In the genomic region with DNA sequence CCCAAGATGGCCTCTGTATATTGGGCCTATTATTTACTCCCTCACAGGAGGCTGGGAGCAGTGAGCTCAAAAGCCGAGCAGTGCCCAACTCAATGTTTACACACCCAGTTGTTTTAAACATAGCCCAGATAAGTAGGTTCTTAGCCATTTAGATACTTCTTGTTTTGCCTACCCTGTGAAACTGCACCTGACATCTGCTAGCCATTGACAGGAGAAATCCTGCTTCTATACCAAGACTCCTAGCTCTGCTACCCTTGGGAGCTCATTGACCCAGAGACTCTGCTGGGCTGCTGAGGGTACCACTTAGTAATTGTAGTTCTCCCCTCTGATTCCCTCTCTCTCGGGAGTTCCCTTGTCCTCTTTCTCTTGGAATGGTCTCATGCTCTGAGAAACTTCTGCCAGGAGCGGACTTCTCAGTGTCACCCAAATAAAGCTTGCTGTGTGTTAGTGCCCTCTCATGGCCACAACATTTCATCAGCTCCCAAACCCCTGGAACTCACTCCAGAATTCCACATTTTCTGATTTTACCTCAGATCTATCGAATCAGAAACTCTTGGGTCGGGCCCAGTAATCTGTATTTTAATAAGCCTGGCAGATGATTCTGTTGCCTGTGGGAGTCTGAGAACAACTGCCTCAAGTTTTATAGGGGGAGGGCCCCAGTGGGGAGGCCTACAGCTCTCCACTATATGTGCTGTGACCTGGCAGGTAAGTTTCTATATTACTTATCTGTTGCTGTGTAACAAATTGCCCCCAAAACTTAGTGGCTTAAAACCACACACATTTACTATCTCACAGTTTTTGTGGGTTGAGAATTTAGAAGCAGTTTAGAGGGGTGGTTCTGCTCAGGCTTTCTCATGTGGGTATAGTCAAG, we compare ENCODE assay signal across 9 cellular contexts.
DNase-seq lines count a peak whose midpoint lies in the region; ATAC-seq, FAIRE-seq and TF ChIP-seq lines count a peak whose summit lies in the region.
"Had no signal": no experiment of that assay in that cellular context is flagged by ENCODE, and none has a peak within 500 bp of the region (broad histone marks: within the 10 kb centered on the region; RNA-seq: fewer than 3 reads in every experiment).

No MANE protein-coding gene starts in this region.

- no peaks in the 10 kb centered on the region for H3K36me3 Mint-ChIP-seq in brain
- H3K36me3 Mint-ChIP-seq in activated CD4-positive, alpha-beta memory T cell treated with anti-CD3 and anti-CD28 coated beads, Interleukin-2, amount 10 ng/mL, durations not matched to agents 7 days and 5 days (ENCODE audit: low read depth), result no peaks in the 10 kb centered on the region
- H3K36me3 Mint-ChIP-seq: activated naive CD8-positive, alpha-beta T cell treated with anti-CD3 and anti-CD28 coated beads, Interleukin-2, amount 10 ng/mL, durations not matched to agents 7 days and 5 days had no signal

- H3K4me1 Mint-ChIP-seq in brain, result peaks cover 4% of the 10 kb centered on the region
- no peaks in the 10 kb centered on the region for H3K4me1 Mint-ChIP-seq in activated CD4-positive, alpha-beta memory T cell treated with anti-CD3 and anti-CD28 coated beads, Interleukin-2, amount 10 ng/mL, durations not matched to agents 7 days and 5 days
- H3K4me1 Mint-ChIP-seq: activated naive CD8-positive, alpha-beta T cell treated with anti-CD3 and anti-CD28 coated beads, Interleukin-2, amount 10 ng/mL, durations not matched to agents 7 days and 5 days had no signal

- WGBS in HepG2 (ENCODE audit: low lambda C conversion rate), result 4% methylated on average over 5 of the region's 5 CpGs

- in situ Hi-C loops in HepG2 (cut with HindIII; ENCODE audit: extremely low pct_ligation_motif_present, low pct_unique_long_range_greater_than_20kb), result loop anchor here (5.0 kb wide), 1 partner anchor 146 kb away; no protein-coding TSS in a partner anchor

- H3K79me2 ChIP-seq in HepG2 (ENCODE audit: insufficient read depth, low read length), result no peaks in the 10 kb centered on the region

- TF ChIP-seq EP300 in HepG2 (IDR thresholded peaks at IDR 0.05; ENCODE audit: low read depth in 2 of 2, low read length in 2 of 2) (no peak), HepG2 (CRISPR knock-in tag; IDR thresholded peaks at IDR 0.05; ENCODE audit: borderline replicate concordance) (no peak)

- H2AFZ ChIP-seq in HepG2 (ENCODE audit: low read length), result no peak overlapping the region

- FAIRE-seq in HepG2 (lab: Jason Lieb, UNC), result peak; percentile 68

- peak; percentile 98 for ATAC-seq in HepG2
- no peak for ATAC-seq in HG03342 (IDR thresholded peaks at IDR 0.05; ENCODE audit: unreplicated experiment)

- peak overlapping the region in 1 of 5 experiments; percentile 51 for H3K27ac Mint-ChIP-seq in brain
- H3K27ac Mint-ChIP-seq in activated CD4-positive, alpha-beta memory T cell treated with anti-CD3 and anti-CD28 coated beads, Interleukin-2, amount 10 ng/mL, durations not matched to agents 7 days and 5 days, result no peak overlapping the region
- H3K27ac Mint-ChIP-seq: activated naive CD8-positive, alpha-beta T cell treated with anti-CD3 and anti-CD28 coated beads, Interleukin-2, amount 10 ng/mL, durations not matched to agents 7 days and 5 days had no signal

- BruUV-seq in HepG2 (replicated peaks; lab: Mats Ljungman, UMichigan), result no TSS peak

- H4K20me1 ChIP-seq in HepG2 (ENCODE audit: insufficient read depth, low read length), result no peaks in the 10 kb centered on the region

- peak; percentile 80 for TF ChIP-seq CTCF in AG10803 (conservative IDR thresholded peaks at IDR 0.05; ENCODE audit: low read length)
- peak; percentile 30 to 41 for TF ChIP-seq CTCF in brain (conservative IDR thresholded peaks at IDR 0.05)
- TF ChIP-seq CTCF in HepG2 (CRISPR knock-in tag; IDR thresholded peaks at IDR 0.05), result peak; percentile 74

- no peaks in the 10 kb centered on the region for H3K36me3 ChIP-seq in HepG2 (replicated peaks in 1 of 2; ENCODE audit: control insufficient read depth in 1 of 2, insufficient read depth in 2 of 2, low read length in 2 of 2)

- peak; percentile 39; the same call in 1 of the 2 replicates for TF ChIP-seq RAD21 in HepG2 (CRISPR knock-in tag; IDR thresholded peaks at IDR 0.05)

- CTCF ChIA-PET in HepG2 (lab: Yijun Ruan, JAX; ENCODE audit: low intra/inter-chr PET ratio, low total read pairs), result interaction anchor here (0.6 to 5.7 kb wide), 3 partner anchors 116 to 170 kb away, joined by 3 to 116 read pairs (median 3); no protein-coding TSS in a partner anchor
- CTCF ChIA-PET in activated CD4-positive, alpha-beta memory T cell treated with anti-CD3 and anti-CD28 coated beads, Interleukin-2, amount 10 ng/mL, durations not matched to agents 7 days and 5 days (lab: Charles Lee), result no interaction called here

- no peak overlapping the region for H3K4me3 Mint-ChIP-seq in brain
- H3K4me3 Mint-ChIP-seq in activated CD4-positive, alpha-beta memory T cell treated with anti-CD3 and anti-CD28 coated beads, Interleukin-2, amount 10 ng/mL, durations not matched to agents 7 days and 5 days, result no peak overlapping the region
- H3K4me3 Mint-ChIP-seq: activated naive CD8-positive, alpha-beta T cell treated with anti-CD3 and anti-CD28 coated beads, Interleukin-2, amount 10 ng/mL, durations not matched to agents 7 days and 5 days had no signal

- no peaks in the 10 kb centered on the region for H3K4me1 ChIP-seq in HepG2 (ENCODE audit: insufficient read depth, low read length)

- H3K27me3 ChIP-seq in HepG2 (ENCODE audit: control insufficient read depth in 1 of 2, insufficient read depth in 2 of 2, low read length in 2 of 2), result no peaks in the 10 kb centered on the region; a peak in 1 of 5 replicates

- H3K9me3 ChIP-seq in HepG2 (ENCODE audit: low read length), result no peaks in the 10 kb centered on the region

- DNase-seq in AG10803 (ENCODE audit: low read depth), result peak; percentile 55
- DNase-seq in HK-2 (ENCODE audit: unreplicated experiment), result peak; percentile 2
- peak; percentile 32 for DNase-seq in HepG2 (ENCODE audit: low spot score)
- DNase-seq in activated CD4-positive, alpha-beta memory T cell treated with anti-CD3 and anti-CD28 coated beads, Interleukin-2, amount 10 ng/mL, durations not matched to agents 7 days and 5 days, result no peak
- no peak for DNase-seq in NCI-H2227 treated with DMSO at 0.1 percent for 48 hours (lab: John Stamatoyannopoulos, UW)
- DNase-seq in DMS53 treated with DMSO at 0.1 percent for 48 hours (lab: John Stamatoyannopoulos, UW; ENCODE audit: unreplicated experiment), result no peak
- DNase-seq: activated naive CD8-positive, alpha-beta T cell treated with anti-CD3 and anti-CD28 coated beads, Interleukin-2, amount 10 ng/mL, durations not matched to agents 7 days and 5 days had no signal

- no peak overlapping the region for H3K27ac ChIP-seq in HepG2 (ENCODE audit: extremely low read length, insufficient read depth, low read length)

- intact Hi-C loops in HepG2 (cut with micrococcal nuclease; ENCODE audit: unreplicated experiment), result loop anchor here (1.0 kb wide), 2 partner anchors 145 to 169 kb away; no protein-coding TSS in a partner anchor

- H3K4me3 ChIP-seq in AG10803 (ENCODE audit: low read length) (no peak overlapping the region), HepG2 (replicated peaks in 1 of 3; ENCODE audit: insufficient read depth in 1 of 3, low read depth in 2 of 3, low read length in 3 of 3) (peak overlapping the region in 1 of 3 experiments; percentile 11; a peak in 1 of 6 replicates)

- H3K9ac ChIP-seq in HepG2 (ENCODE audit: insufficient read depth, low read depth, low read length), result no peak overlapping the region

- TF ChIP-seq POLR2A in HepG2 (IDR thresholded peaks at IDR 0.05; ENCODE audit: insufficient read depth in 1 of 2, low read depth in 2 of 2, low read length in 2 of 2), result no peak

- POLR2A ChIA-PET in HepG2 (lab: Yijun Ruan, JAX), result no interaction called here
- POLR2A ChIA-PET in activated CD4-positive, alpha-beta memory T cell treated with anti-CD3 and anti-CD28 coated beads, Interleukin-2, amount 10 ng/mL, durations not matched to agents 7 days and 5 days (lab: Charles Lee), result no interaction called here

- H3K9me3 Mint-ChIP-seq in brain, result peaks cover 0 to 8% (median 2%) of the 10 kb centered on the region in 5 experiments
- H3K9me3 Mint-ChIP-seq in activated CD4-positive, alpha-beta memory T cell treated with anti-CD3 and anti-CD28 coated beads, Interleukin-2, amount 10 ng/mL, durations not matched to agents 7 days and 5 days, result no peaks in the 10 kb centered on the region
- H3K9me3 Mint-ChIP-seq: activated naive CD8-positive, alpha-beta T cell treated with anti-CD3 and anti-CD28 coated beads, Interleukin-2, amount 10 ng/mL, durations not matched to agents 7 days and 5 days had no signal

- peaks cover 4% of the 10 kb centered on the region for H3K27me3 Mint-ChIP-seq in brain
- H3K27me3 Mint-ChIP-seq in activated CD4-positive, alpha-beta memory T cell treated with anti-CD3 and anti-CD28 coated beads, Interleukin-2, amount 10 ng/mL, durations not matched to agents 7 days and 5 days, result peaks cover 7% of the 10 kb centered on the region

- peak overlapping the region; percentile 56 for H3K4me2 ChIP-seq in HepG2 (ENCODE audit: low read depth, low read length)

TF ChIP-seq in HepG2, 621 proteins besides CTCF, POLR2A, EP300 and RAD21:
- TF ChIP-seq ZNF510 (CRISPR knock-in tag; IDR thresholded peaks at IDR 0.05; ENCODE audit: low read depth), result no peak
- TF ChIP-seq STAG1 (CRISPR knock-in tag; IDR thresholded peaks at IDR 0.05), result peak; percentile 82
- TF ChIP-seq SMC3 (IDR thresholded peaks at IDR 0.05; ENCODE audit: low read length), result peak; percentile 80
TF ChIP-seq in HepG2: peak in this region for 2.

Comparison
In these comparisons a context has a peak if more than half of its experiments do, and no peak if none do; other contexts are left out.
1. DNase-seq: peak in AG10803 (single experiment), HK-2 (single experiment) and HepG2 (single experiment); none in activated CD4-positive, alpha-beta memory T cell treated with anti-CD3 and anti-CD28 coated beads, Interleukin-2, amount 10 ng/mL, durations not matched to agents 7 days and 5 days (single experiment), NCI-H2227 treated with DMSO at 0.1 percent for 48 hours (single experiment) and DMS53 treated with DMSO at 0.1 percent for 48 hours (single experiment).
2. Peak in every context shown above with its lines, with median percentiles within 50 percentile points of each other: CTCF ChIP-seq.